Comparison of ENCODE assay signal across 1 cellular context in genomic region chr16:79287424-79287917, GRCh38.
TF ChIP-seq lines count a peak whose summit lies in the region.

No MANE protein-coding gene starts in this region.

TF ChIP-seq in GM23338, 12 proteins besides CTCF, POLR2A, EP300 and RAD21 (continued from another document):
- TF ChIP-seq ZNF462 (CRISPR knock-in tag; IDR thresholded peaks at IDR 0.05) (no peak), ZNF114 (CRISPR knock-in tag; IDR thresholded peaks at IDR 0.05) (no peak), EZH2phosphoT487 (IDR thresholded peaks at IDR 0.05; ENCODE audit: unreplicated experiment) (no peak), CREB1 (CRISPR knock-in tag; IDR thresholded peaks at IDR 0.05; ENCODE audit: low read depth) (no peak), REST (IDR thresholded peaks at IDR 0.05; ENCODE audit: unreplicated experiment) (no peak), POLR2AphosphoS5 (IDR thresholded peaks at IDR 0.05; ENCODE audit: low read depth) (no peak)
